Comparison of ENCODE assay signal across 8 cellular contexts in genomic region chr13:40789275-40790231, GRCh38. TPM values are rescaled to one million over a fixed set of nuclear protein-coding genes. Genes with fewer than 3 reads are reported as not detected.
A peak's percentile ranks its signal among the peaks of the same experiment; 100 is the strongest.
DNase-seq lines count a peak whose midpoint lies in the region; ATAC-seq and TF ChIP-seq lines count a peak whose summit lies in the region.

Gene SLC25A15, plus strand, starts transcription at chr13:40789611. Its CDS starts 3,616 bp downstream, at chr13:40793227.

- H3K79me2 ChIP-seq in PC-3 (ENCODE audit: low read length), result peaks cover 24% of the 10 kb centered on the region

- H3K9ac ChIP-seq in PC-3 (ENCODE audit: low read length), result peak within 1 kb of the TSS; percentile 80

- no peaks in the 10 kb centered on the region for H3F3A ChIP-seq in PC-3 (ENCODE audit: low read length, unreplicated experiment)

- CTCF ChIA-PET in Caco-2 (lab: Charles Lee), result interaction anchor here (0.6 to 1.9 kb wide), 6 partner anchors 12 to 271 kb away, joined by 3 to 13 read pairs (median 8); no protein-coding TSS in a partner anchor
- CTCF ChIA-PET in PC-3 (lab: Charles Lee), result interaction anchor here (0.6 to 1.7 kb wide), 3 partner anchors 12 to 131 kb away, joined by 3 to 5 read pairs (median 3); no protein-coding TSS in a partner anchor

- no peak for TF ChIP-seq EP300 in esophagus muscularis mucosa (IDR thresholded peaks at IDR 0.05)

- H3K27ac ChIP-seq in PC-3 (ENCODE audit: low read length) (peak within 1 kb of the TSS; percentile 46), esophagus muscularis mucosa (replicated peaks in 1 of 4) (peak within 1 kb of the TSS; percentile 80 to 87 (median 83)), muscle layer of duodenum (ENCODE audit: low read length) (peak within 1 kb of the TSS; percentile 67)

- H3K36me3 ChIP-seq in Caco-2 (ENCODE audit: control insufficient read depth, insufficient read depth, low read length), result 0 out of 2 replicates have a peak, but pooled peaks cover 2% of the 10 kb centered on the region
- H3K36me3 ChIP-seq in PC-3 (ENCODE audit: low read depth, low read length), result no peaks in the 10 kb centered on the region
- peaks cover 0 to 14% (median 9%) of the 10 kb centered on the region in 4 donors for H3K36me3 ChIP-seq in esophagus muscularis mucosa
- H3K36me3 ChIP-seq in muscle layer of duodenum (ENCODE audit: control insufficient read depth in 1 of 2, insufficient read depth in 2 of 2, low read length in 2 of 2), result peaks cover 0 to 8% of the 10 kb centered on the region in 2 donors

- peak within 1 kb of the TSS; percentile 77 for H3K4me3 Mint-ChIP-seq in Caco-2 (ENCODE audit: unreplicated experiment)
- peak within 1 kb of the TSS; percentile 77 for H3K4me3 Mint-ChIP-seq in activated T-cell treated with anti-CD3 and anti-CD28 coated beads, Interleukin-2, amount 50 U/mL, for 4 hours

- H3K4me1 Mint-ChIP-seq in Caco-2 (ENCODE audit: low read depth, unreplicated experiment), result peaks cover 14% of the 10 kb centered on the region
- H3K4me1 Mint-ChIP-seq in activated T-cell treated with anti-CD3 and anti-CD28 coated beads, Interleukin-2, amount 50 U/mL, for 4 hours (ENCODE audit: low read depth), result peaks cover 21% of the 10 kb centered on the region

- TF ChIP-seq CTCF in Caco-2 (IDR thresholded peaks at IDR 0.05; ENCODE audit: insufficient read depth in 1 of 2, low read depth in 1 of 2, low read length in 1 of 2, severe bottlenecking in 1 of 2, unreplicated experiment in 1 of 2) (peak; percentile 30 to 41), PC-3 (conservative IDR thresholded peaks at IDR 0.05; ENCODE audit: low read depth, low read length) (no peak), esophagus muscularis mucosa (IDR thresholded peaks at IDR 0.05) (peak; percentile 16 to 44 (median 18))

- H3K27me3 ChIP-seq in Caco-2 (replicated peaks; ENCODE audit: control insufficient read depth, insufficient read depth, low read length) (no peaks in the 10 kb centered on the region), PC-3 (ENCODE audit: low read length) (no peaks in the 10 kb centered on the region), esophagus muscularis mucosa (no peaks in the 10 kb centered on the region), muscle layer of duodenum (ENCODE audit: low read depth, low read length) (no peaks in the 10 kb centered on the region)

- H3K27ac Mint-ChIP-seq in Caco-2 (ENCODE audit: unreplicated experiment), result peak within 1 kb of the TSS; percentile 64

- no peaks in the 10 kb centered on the region for H3K9me3 Mint-ChIP-seq in Caco-2 (ENCODE audit: unreplicated experiment)
- no peaks in the 10 kb centered on the region for H3K9me3 Mint-ChIP-seq in activated T-cell treated with anti-CD3 and anti-CD28 coated beads, Interleukin-2, amount 50 U/mL, for 4 hours

- H3K4me2 ChIP-seq in PC-3 (ENCODE audit: low read length), result peak within 1 kb of the TSS; percentile 97

- DNase-seq in Caco-2 (peak; percentile 90 to 96), PC-3 (peak; percentile 81), esophagus muscularis mucosa (ENCODE audit: extremely low spot score) (no peak)
- DNase-seq in activated T-cell treated with anti-CD3 and anti-CD28 coated beads, Interleukin-2, amount 50 U/mL, for 4 hours, result peak; percentile 66
- DNase-seq in stimulated activated CD8-positive, alpha-beta memory T cell treated with anti-CD3 and anti-CD28 coated beads, Interleukin-7, amount 100 ng/mL, for 48 hours (ENCODE audit: extremely low read depth in 1 of 2, low read depth in 1 of 2), result peak; percentile 49 to 61

- no TSS peak for BruUV-seq in Caco-2 (replicated peaks; lab: Mats Ljungman, UMichigan)
- BruUV-seq in PC-3 (replicated peaks; lab: Mats Ljungman, UMichigan), result TSS peak; percentile 46

- peak within 1 kb of the TSS; percentile 96 for H2AFZ ChIP-seq in PC-3 (ENCODE audit: low read length)

- no peaks in the 10 kb centered on the region for H3K9me2 ChIP-seq in PC-3 (replicated peaks; ENCODE audit: low read length)

- no peaks in the 10 kb centered on the region for H3K9me3 ChIP-seq in Caco-2
- no peaks in the 10 kb centered on the region for H3K9me3 ChIP-seq in PC-3 (ENCODE audit: low read length)
- no peaks in the 10 kb centered on the region for H3K9me3 ChIP-seq in esophagus muscularis mucosa
- no peaks in the 10 kb centered on the region for H3K9me3 ChIP-seq in muscle layer of duodenum (ENCODE audit: control insufficient read depth in 1 of 2, low read length in 2 of 2)

- no peaks in the 10 kb centered on the region for H4K20me1 ChIP-seq in PC-3 (ENCODE audit: low read length)

- H3K4me3 ChIP-seq in Caco-2 (ENCODE audit: low read depth, low read length) (peak within 1 kb of the TSS; percentile 98), PC-3 (ENCODE audit: low read length) (peak within 1 kb of the TSS; percentile 80), esophagus muscularis mucosa (peak within 1 kb of the TSS; percentile 68 to 77 (median 70)), muscle layer of duodenum (ENCODE audit: low read depth in 1 of 2, low read length in 2 of 2) (peak within 1 kb of the TSS; percentile 69 to 76)

- intact Hi-C loops in Caco-2 (cut with micrococcal nuclease; ENCODE audit: unreplicated experiment), result loop anchor here (1.0 to 10.0 kb wide), 5 partner anchors 12 to 435 kb away; partner anchors contain the start of gene MRPS31
- intact Hi-C loops in PC-3 (cut with micrococcal nuclease), result no loop called here
- intact Hi-C loops in esophagus muscularis mucosa (cut with DNase I), result loop anchor here (10.0 kb wide), 1 partner anchor 135 kb away; no protein-coding TSS in a partner anchor

- ATAC-seq in GM19397 (IDR thresholded peaks at IDR 0.05; ENCODE audit: unreplicated experiment) (peak; percentile 88), HG03521 (IDR thresholded peaks at IDR 0.05; ENCODE audit: unreplicated experiment) (peak; percentile 86), PC-3 (peak; percentile 95)
- peak; percentile 88 to 92 for ATAC-seq in activated T-cell treated with anti-CD3 and anti-CD28 coated beads, Interleukin-2, amount 50 U/mL, for 4 hours

- peaks cover 9% of the 10 kb centered on the region; the same call in 1 of the 2 replicates for H3K4me1 ChIP-seq in Caco-2
- no peaks in the 10 kb centered on the region for H3K4me1 ChIP-seq in PC-3 (ENCODE audit: insufficient read depth, low read length)
- H3K4me1 ChIP-seq in esophagus muscularis mucosa, result peaks cover 8 to 20% (median 14%) of the 10 kb centered on the region in 4 donors
- no peaks in the 10 kb centered on the region for H3K4me1 ChIP-seq in muscle layer of duodenum (ENCODE audit: control insufficient read depth in 1 of 2, insufficient read depth in 2 of 2, low read length in 2 of 2)

- H3K27me3 Mint-ChIP-seq in Caco-2 (ENCODE audit: insufficient read depth, unreplicated experiment), result no peaks in the 10 kb centered on the region
- no peaks in the 10 kb centered on the region for H3K27me3 Mint-ChIP-seq in activated T-cell treated with anti-CD3 and anti-CD28 coated beads, Interleukin-2, amount 50 U/mL, for 4 hours (ENCODE audit: low read depth)

- 0% methylated on average over 21 of the region's 105 CpGs for WGBS in esophagus muscularis mucosa

- no peaks in the 10 kb centered on the region for H3K36me3 Mint-ChIP-seq in Caco-2 (ENCODE audit: insufficient read depth, unreplicated experiment)
- no peaks in the 10 kb centered on the region for H3K36me3 Mint-ChIP-seq in activated T-cell treated with anti-CD3 and anti-CD28 coated beads, Interleukin-2, amount 50 U/mL, for 4 hours (ENCODE audit: insufficient read depth)

- TF ChIP-seq POLR2A in esophagus muscularis mucosa (IDR thresholded peaks at IDR 0.05; ENCODE audit: low read depth), result no peak

- POLR2A ChIA-PET in Caco-2 (lab: Charles Lee), result interaction anchor here (0.5 to 1.1 kb wide), 7 partner anchors 18 to 426 kb away, joined by 3 to 11 read pairs (median 6); no protein-coding TSS in a partner anchor
- POLR2A ChIA-PET in PC-3 (lab: Charles Lee; ENCODE audit: unreplicated experiment), result no interaction called here

RNA-seq across cellular contexts. Expression of gene SLC25A15, which starts in this region (rescaled TPM):
- total RNA-seq in Caco-2 (2022) (22.6 and 27.4 TPM in 2 replicates), PC-3 (2014; rRNA removed) (20.6 and 22.0 TPM in 2 replicates), esophagus muscularis mucosa (1 to 10 TPM; 3.7 to 5.1 (median 4.5) TPM)
- 10 to 100 TPM; 19.8 to 25.2 (median 24.6) TPM for total RNA-seq in activated T-cell treated with anti-CD3 and anti-CD28 coated beads, Interleukin-2, amount 50 U/mL, for 4 hours
